ENCODE assay signal across 8 cellular contexts in the genomic region with DNA sequence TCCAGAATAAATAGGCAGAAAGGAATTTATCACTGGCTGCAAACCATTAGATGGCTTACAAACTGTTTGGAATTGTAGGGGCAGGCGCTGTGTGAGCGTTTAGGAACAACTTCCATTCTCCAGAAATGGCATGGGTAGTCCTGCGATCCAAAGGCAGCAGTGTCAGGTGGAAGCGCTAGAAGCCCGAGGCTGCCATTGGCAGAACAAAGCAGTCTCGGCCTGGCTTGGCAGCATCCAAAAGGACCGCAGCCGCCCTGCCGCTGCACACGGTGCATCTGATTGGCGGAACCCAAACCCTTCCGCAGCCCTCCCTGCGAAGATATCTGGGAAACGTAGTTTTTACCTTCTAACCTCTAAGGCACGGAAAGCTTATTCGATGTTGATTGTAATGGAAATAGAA. TPM values are rescaled to one million over a fixed set of nuclear protein-coding genes. Genes with fewer than 3 reads are reported as not detected.
A peak's percentile ranks its signal among the peaks of the same experiment; 100 is the strongest.
DNase-seq lines count a peak whose midpoint lies in the region; ATAC-seq and TF ChIP-seq lines count a peak whose summit lies in the region.

No MANE protein-coding gene starts in this region.

- H3K27ac ChIP-seq in mammary epithelial cell (ENCODE audit: insufficient read depth, low read depth, low read length): no peak overlapping the region
- H3K27ac ChIP-seq in iPS DF 6.9 (ENCODE audit: low read length): no peak overlapping the region

- TF ChIP-seq CTCF in activated B cell treated with CpG ODN at 0.5 μM for 24 hours (IDR thresholded peaks at IDR 0.05): no peak
- no peak for TF ChIP-seq CTCF in mammary epithelial cell (conservative IDR thresholded peaks at IDR 0.05 in 1 of 2, IDR thresholded peaks at IDR 0.05 in 1 of 2; ENCODE audit: extremely low read depth in 1 of 2, insufficient read depth in 1 of 2, low read depth in 1 of 2, low read length in 2 of 2)

- in situ Hi-C loops in mammary epithelial cell (cut with MboI; ENCODE audit: low sequenced_read_pairs in 2 of 2): no loop called here

- no peaks in the 10 kb centered on the region for H4K20me1 ChIP-seq in mammary epithelial cell (ENCODE audit: insufficient read depth, low read length)

- DNase-seq in activated B cell treated with CpG ODN at 0.5 μM for 24 hours (peak; percentile 23), mammary epithelial cell (no peak), iPS DF 6.9 (ENCODE audit: low read depth, low spot score) (peak; percentile 73), sciatic nerve (ENCODE audit: low spot score) (peak; percentile 83), HEK293T (ENCODE audit: extremely low spot score) (no peak)

- dilution Hi-C loops in mammary epithelial cell (cut with HindIII; ENCODE audit: low sequenced_read_pairs): no loop called here

- peaks cover 6% of the 10 kb centered on the region for H3K27me3 Mint-ChIP-seq in activated B cell treated with CpG ODN at 0.5 μM for 24 hours

- peak overlapping the region; percentile 81 for H3K4me2 ChIP-seq in mammary epithelial cell (ENCODE audit: insufficient read depth, low read depth, low read length)

- H3K9me3 ChIP-seq in mammary epithelial cell (replicated peaks; ENCODE audit: insufficient read depth, low read length): no peaks in the 10 kb centered on the region
- H3K9me3 ChIP-seq in iPS DF 6.9 (ENCODE audit: control insufficient read depth, insufficient read depth, low read length): no peaks in the 10 kb centered on the region

- H3K79me2 ChIP-seq in mammary epithelial cell (ENCODE audit: insufficient read depth, low read length): no peaks in the 10 kb centered on the region

- no peak overlapping the region for H3K27ac Mint-ChIP-seq in activated B cell treated with CpG ODN at 0.5 μM for 24 hours

- POLR2A ChIA-PET in activated B cell treated with CpG ODN at 0.5 μM for 24 hours (lab: Charles Lee) (no interaction called here), HEK293T (lab: Yijun Ruan, JAX) (no interaction called here)

- H3K4me1 ChIP-seq in mammary epithelial cell (ENCODE audit: insufficient read depth, low read length): peaks cover 27% of the 10 kb centered on the region
- H3K4me1 ChIP-seq in iPS DF 6.9 (ENCODE audit: control insufficient read depth, insufficient read depth, low read length): 0 out of 2 replicates have a peak, but pooled peaks cover 1% of the 10 kb centered on the region

- H3K36me3 Mint-ChIP-seq in activated B cell treated with CpG ODN at 0.5 μM for 24 hours (ENCODE audit: low read depth): no peaks in the 10 kb centered on the region

- intact Hi-C loops in activated B cell treated with CpG ODN at 0.5 μM for 24 hours (cut with micrococcal nuclease): loop anchor here (1.0 kb wide), 1 partner anchor 23 kb away; a partner anchor contains a TSS
- intact Hi-C loops in mammary epithelial cell (cut with micrococcal nuclease): loop anchor here (10.0 kb wide), 2 partner anchors 49 to 459 kb away; no protein-coding TSS in a partner anchor
- intact Hi-C loops in sciatic nerve (cut with DNase I): loop anchor here (10.0 kb wide), 1 partner anchor 99 kb away; no protein-coding TSS in a partner anchor

- no peaks in the 10 kb centered on the region for H3K27me3 ChIP-seq in mammary epithelial cell (ENCODE audit: insufficient read depth, low read length)
- H3K27me3 ChIP-seq in iPS DF 6.9 (ENCODE audit: control insufficient read depth, insufficient read depth, low read length): peaks cover 3% of the 10 kb centered on the region; the same call in 1 of the 2 replicates

- H3K36me3 ChIP-seq in mammary epithelial cell (ENCODE audit: insufficient read depth, low read length): no peaks in the 10 kb centered on the region
- no peaks in the 10 kb centered on the region for H3K36me3 ChIP-seq in iPS DF 6.9 (ENCODE audit: control insufficient read depth, insufficient read depth, low read length)

- peak overlapping the region in 1 of 3 experiments; percentile 4 for H3K4me3 ChIP-seq in mammary epithelial cell (replicated peaks in 1 of 3; ENCODE audit: insufficient read depth in 1 of 3, low read depth in 2 of 3, low read length in 3 of 3)
- no peak overlapping the region; the same call in 1 of the 2 replicates for H3K4me3 ChIP-seq in iPS DF 6.9 (ENCODE audit: low read length)

- peak overlapping the region; percentile 93 for H2AFZ ChIP-seq in mammary epithelial cell (ENCODE audit: low read depth, low read length)

- ATAC-seq in GM18511 (IDR thresholded peaks at IDR 0.05; ENCODE audit: unreplicated experiment): peak; percentile 82
- ATAC-seq in HG03064 (IDR thresholded peaks at IDR 0.05; ENCODE audit: low read depth, unreplicated experiment): peak; percentile 72
- ATAC-seq in activated B cell treated with CpG ODN at 0.5 μM for 24 hours (ENCODE audit: low read depth): peak; percentile 92
- peak; percentile 98 for ATAC-seq in sciatic nerve
- ATAC-seq in GM18520 (IDR thresholded peaks at IDR 0.05; ENCODE audit: unreplicated experiment): no peak

- no peak overlapping the region for H3K9ac ChIP-seq in mammary epithelial cell (ENCODE audit: insufficient read depth, low read length)

- no TSS peak for BruUV-seq in mammary epithelial cell (replicated peaks; lab: Mats Ljungman, UMichigan)

- WGBS in mammary epithelial cell (ENCODE audit: low coverage, missing lambda C conversion rate): 2% methylated on average over 14 of the region's 16 CpGs
- no CpG with 5 or more reads among the region's 16 CpGs for WGBS in iPS DF 6.9 (ENCODE audit: insufficient coverage, insufficient read length)

- H3K4me3 Mint-ChIP-seq in activated B cell treated with CpG ODN at 0.5 μM for 24 hours: peak overlapping the region; percentile 53

- CTCF ChIA-PET in activated B cell treated with CpG ODN at 0.5 μM for 24 hours (lab: Charles Lee): interaction anchor here (5.1 kb wide), 1 partner anchor 101 kb away, joined by 53 read pairs; no protein-coding TSS in a partner anchor
- CTCF ChIA-PET in mammary epithelial cell (lab: Charles Lee; ENCODE audit: low non-redundant PET): no interaction called here
- CTCF ChIA-PET in HEK293T (lab: Yijun Ruan, JAX): no interaction called here

- H3K9me3 Mint-ChIP-seq in activated B cell treated with CpG ODN at 0.5 μM for 24 hours: no peaks in the 10 kb centered on the region

- peaks cover 10% of the 10 kb centered on the region for H3K4me1 Mint-ChIP-seq in activated B cell treated with CpG ODN at 0.5 μM for 24 hours

TF ChIP-seq in HEK293T, 16 proteins besides CTCF, POLR2A, EP300 and RAD21:
- no peak for TF ChIP-seq CTBP1 (IDR thresholded peaks at IDR 0.05; ENCODE audit: borderline replicate concordance)

RNA-seq across cellular contexts. Expression of a gene that starts 23.6 kb away (rescaled TPM):
- total RNA-seq in activated B cell treated with CpG ODN at 0.5 μM for 24 hours (101 and 119 TPM in 2 replicates), mammary epithelial cell (10 to 100 TPM; 34.0 to 88.6 TPM), sciatic nerve (127 TPM)
- 23.1 TPM for polyA plus RNA-seq in mammary epithelial cell
- 109 TPM for polyA minus RNA-seq in mammary epithelial cell

Comparison
In these comparisons a context has a peak if more than half of its experiments do, and no peak if none do; other contexts are left out.
1. DNase-seq: peak in activated B cell treated with CpG ODN at 0.5 μM for 24 hours (single experiment), iPS DF 6.9 (single experiment) and sciatic nerve (single experiment); none in mammary epithelial cell (single experiment) and HEK293T (single experiment).